In the genomic region with DNA sequence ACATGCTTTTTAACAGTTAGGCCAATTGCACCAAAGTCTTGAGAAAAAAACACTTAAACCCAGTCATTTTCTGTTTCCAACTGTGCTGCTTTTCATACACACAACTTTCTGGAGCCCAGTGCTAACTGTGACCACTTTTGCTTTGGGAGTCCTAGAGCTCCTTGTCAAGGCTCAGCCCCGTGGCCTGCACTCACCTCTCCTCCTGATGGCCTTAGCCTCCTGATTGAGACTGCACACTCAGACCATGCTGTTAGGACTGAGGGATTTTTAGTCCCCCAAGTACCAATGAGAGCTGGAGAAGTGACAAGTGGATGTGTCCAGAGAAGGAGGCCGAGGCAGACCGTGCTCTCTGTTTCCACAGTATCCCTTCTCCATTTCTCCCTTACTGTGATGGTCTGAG, we compare ENCODE assay signal across 19 cellular contexts. TPM values are rescaled to one million over a fixed set of nuclear protein-coding genes. Genes with fewer than 3 reads are reported as not detected.
DNase-seq lines count a peak whose midpoint lies in the region; ATAC-seq and TF ChIP-seq lines count a peak whose summit lies in the region.
"Had no signal": no experiment of that assay in that cellular context is flagged by ENCODE, and none has a peak within 500 bp of the region (broad histone marks: within the 10 kb centered on the region; RNA-seq: fewer than 3 reads in every experiment).

No MANE protein-coding gene starts in this region.

- peaks cover 11% of the 10 kb centered on the region for H3K4me1 ChIP-seq in GM23248 (ENCODE audit: insufficient read depth)
- no peaks in the 10 kb centered on the region for H3K4me1 ChIP-seq in OCI-LY3 (ENCODE audit: low read length)
- H3K4me1 ChIP-seq in lower lobe of right lung = peaks cover 20% of the 10 kb centered on the region
- H3K4me1 ChIP-seq: colonic mucosa had no signal

- H3K4me2 ChIP-seq in GM23248 (ENCODE audit: unreplicated experiment) (peak overlapping the region; percentile 6), OCI-LY3 (ENCODE audit: low read length) (no peak overlapping the region)

- H3K36me3 ChIP-seq in GM23248 (ENCODE audit: low read depth) = no peaks in the 10 kb centered on the region
- H3K36me3 ChIP-seq in OCI-LY3 (replicated peaks; ENCODE audit: low read depth, low read length) = peaks cover 2% of the 10 kb centered on the region
- H3K36me3 ChIP-seq in lower lobe of right lung = peaks cover 11% of the 10 kb centered on the region

- H4K20me1 ChIP-seq in GM23248 (ENCODE audit: insufficient read depth) (no peaks in the 10 kb centered on the region), OCI-LY3 (ENCODE audit: insufficient read depth, low read length) (no peaks in the 10 kb centered on the region)

- no peaks in the 10 kb centered on the region for H3K9me3 ChIP-seq in GM23248 (ENCODE audit: low read depth)
- no peaks in the 10 kb centered on the region for H3K9me3 ChIP-seq in OCI-LY3 (ENCODE audit: insufficient read depth, low read length)
- H3K9me3 ChIP-seq in lower lobe of right lung = no peaks in the 10 kb centered on the region
- H3K9me3 ChIP-seq: colonic mucosa had no signal

- in situ Hi-C loops in GM23248 (cut with MboI) = no loop called here

- H2AFZ ChIP-seq in GM23248 (no peak overlapping the region), OCI-LY3 (ENCODE audit: low read depth, low read length) (no peak overlapping the region)

- H3K9me2 ChIP-seq in GM23248 (ENCODE audit: insufficient read depth) = no peaks in the 10 kb centered on the region

- H3K27me3 ChIP-seq in GM23248 (replicated peaks; ENCODE audit: insufficient read depth) = no peaks in the 10 kb centered on the region
- no peaks in the 10 kb centered on the region for H3K27me3 ChIP-seq in OCI-LY3 (ENCODE audit: low read depth, low read length)
- H3K27me3 ChIP-seq in lower lobe of right lung (ENCODE audit: low read depth) = no peaks in the 10 kb centered on the region
- H3K27me3 ChIP-seq: colonic mucosa had no signal

- TF ChIP-seq CTCF in OCI-LY3 (IDR thresholded peaks at IDR 0.05; ENCODE audit: low read depth, low read length) (no peak), lower lobe of right lung (IDR thresholded peaks at IDR 0.05) (no peak)

- H3K4me3 ChIP-seq in GM23248 (no peak overlapping the region), OCI-LY3 (ENCODE audit: low read length) (no peak overlapping the region), lower lobe of right lung (no peak overlapping the region)
- H3K4me3 ChIP-seq: colonic mucosa, lung, skin epidermis had no signal

- DNase-seq in GM23248 = no peak
- DNase-seq in lower lobe of right lung = no peak
- no peak for DNase-seq in NCI-H526 (lab: John Stamatoyannopoulos, UW)
- no peak for DNase-seq in foreskin melanocyte
- DNase-seq in activated CD4-positive, alpha-beta T cell treated with anti-CD3 and anti-CD28 coated beads for 48 hours = no peak
- DNase-seq in DMS114 treated with DMSO at 0.1 percent for 48 hours (lab: John Stamatoyannopoulos, UW; ENCODE audit: unreplicated experiment) = no peak
- DNase-seq: activated CD4-positive, alpha-beta T cell treated with anti-CD3 and anti-CD28 coated beads, Interleukin-2, amount 10 ng/mL, durations not matched to agents 7 days and 5 days; activated effector memory CD4-positive, alpha-beta T cell treated with anti-CD3 and anti-CD28 coated beads, Interleukin-2, amount 50 U/mL, for 16 hours; colonic mucosa; hypothalamus; KBM-7; NCI-H1694 treated with DMSO at 0.1 percent for 48 hours; NCI-H82; stimulated activated CD4-positive, alpha-beta T cell treated with anti-CD3 and anti-CD28 coated beads, Interleukin-2, amount 100 ng/mL, for 48 hours; stimulated activated naive CD4-positive, alpha-beta T cell treated with Interleukin-2 at 50 U/mL for 16 hours had no signal

- H3K27ac ChIP-seq in GM23248 = peak overlapping the region; percentile 34
- H3K27ac ChIP-seq in OCI-LY3 (ENCODE audit: low read length) = peak overlapping the region; percentile 3; the same call in 1 of the 2 replicates
- peak overlapping the region; percentile 49 for H3K27ac ChIP-seq in lower lobe of right lung
- H3K27ac ChIP-seq: colonic mucosa had no signal

- H3F3A ChIP-seq in GM23248 (ENCODE audit: insufficient read depth) = peaks cover 19% of the 10 kb centered on the region

- peak; percentile 12 for ATAC-seq in GM18502 (IDR thresholded peaks at IDR 0.05; ENCODE audit: poor library complexity, unreplicated experiment)
- ATAC-seq in lower lobe of right lung = no peak

- intact Hi-C loops in lower lobe of right lung (cut with DNase I) = no loop called here

- H3K79me2 ChIP-seq in GM23248 (ENCODE audit: insufficient read depth) = no peaks in the 10 kb centered on the region
- H3K79me2 ChIP-seq in OCI-LY3 (ENCODE audit: low read length) = no peaks in the 10 kb centered on the region

- H3K9ac ChIP-seq in GM23248 = no peak overlapping the region
- no peak overlapping the region for H3K9ac ChIP-seq in OCI-LY3 (ENCODE audit: low read length)

- WGBS in GM23248 (ENCODE audit: low coverage in 1 of 2, low lambda C conversion rate in 2 of 2, missing lambda C conversion rate in 2 of 2), 2 experiments = 96 to 98% methylated on average over 3 of the region's 3 CpGs

RNA-seq across cellular contexts. Expression of a gene that starts 15.2 kb away (rescaled TPM):
- 1.3 and 1.7 TPM in 2 replicates for total RNA-seq in GM23248 (2014; rRNA removed; shearing (Covaris generic))
- 1.0 and 1.2 TPM in 2 replicates for polyA plus RNA-seq in GM23248 (2016; fragmentation: Nextera tagmentation; extraction: Ambion mirVana)
- 65.8 TPM for total RNA-seq in lower lobe of right lung
- total RNA-seq: activated CD4-positive, alpha-beta T cell treated with anti-CD3 and anti-CD28 coated beads, Interleukin-2, amount 10 ng/mL, durations not matched to agents 7 days and 5 days had no signal

RNA-seq across cellular contexts. Expression of a gene that starts 54.4 kb away (rescaled TPM):
- 159 and 177 TPM in 2 replicates for total RNA-seq in GM23248 (2014; rRNA removed; shearing (Covaris generic))
- 92.0 and 100 TPM in 2 replicates for polyA plus RNA-seq in GM23248 (2016; fragmentation: Nextera tagmentation; extraction: Ambion mirVana)
- 102 TPM for total RNA-seq in lower lobe of right lung

Comparison
In these comparisons a context has a peak if more than half of its experiments do, and no peak if none do; other contexts are left out.
1. RNA of a gene that starts 15.2 kb away (total RNA-seq): 65.8 TPM in lower lobe of right lung (single experiment); 1.3 to 1.7 TPM in GM23248; every median in the first group is over 10 times any median in the second.
2. Peak in every context shown above with its lines, with median percentiles within 50 percentile points of each other: H3K27ac ChIP-seq.